ENCODE assay signal across 12 cellular contexts in the genomic region with DNA sequence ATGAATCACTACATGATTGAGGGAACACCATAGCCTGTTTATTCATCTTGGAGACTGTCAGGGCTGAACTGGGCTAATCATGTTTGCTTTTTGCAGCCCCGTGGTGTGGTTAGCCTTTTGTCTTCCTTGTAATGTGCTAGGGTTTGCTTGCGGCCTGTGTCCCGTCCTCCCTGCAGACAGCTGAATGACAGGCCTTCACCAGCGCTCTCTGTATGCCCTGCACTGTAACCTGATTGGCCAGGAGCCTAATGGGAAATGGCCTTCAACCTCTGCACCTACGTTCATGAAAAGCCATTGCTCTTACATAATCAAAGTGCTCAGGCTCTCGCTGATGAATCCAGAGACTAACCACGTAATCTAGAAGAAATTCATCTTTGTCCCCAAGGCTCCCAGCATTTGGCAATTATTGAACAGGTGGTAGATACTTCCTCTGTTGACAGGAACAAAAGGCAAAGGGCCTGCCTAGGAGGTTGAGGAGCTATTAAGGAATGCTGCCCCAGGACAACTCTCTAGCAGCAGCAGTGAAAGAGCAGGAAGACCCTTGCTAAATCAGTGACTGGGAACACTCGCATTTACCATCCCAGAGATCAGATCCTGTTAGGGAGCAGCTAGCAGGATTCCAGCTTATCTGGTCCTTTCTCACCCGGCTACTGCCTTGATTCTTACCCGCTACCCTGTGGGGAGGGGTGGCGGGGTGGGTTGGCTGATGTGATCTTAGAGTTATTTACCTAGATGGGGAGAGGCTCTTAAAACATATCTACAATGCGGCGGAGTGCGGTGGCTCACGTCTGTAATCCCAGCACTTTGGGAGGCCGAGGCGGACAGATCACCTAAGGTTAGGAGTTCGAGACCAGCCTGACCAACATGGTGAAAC. TPM values are rescaled to one million over a fixed set of nuclear protein-coding genes. Genes with fewer than 3 reads are reported as not detected.
A peak's percentile ranks its signal among the peaks of the same experiment; 100 is the strongest.
DNase-seq lines count a peak whose midpoint lies in the region; ATAC-seq and TF ChIP-seq lines count a peak whose summit lies in the region.
"Had no signal": no experiment of that assay in that cellular context is flagged by ENCODE, and none has a peak within 500 bp of the region (broad histone marks: within the 10 kb centered on the region; RNA-seq: fewer than 3 reads in every experiment).

No MANE protein-coding gene starts in this region.

- intact Hi-C loops in Right ventricle myocardium superior (cut with DNase I) (no loop called here), left cardiac atrium (cut with DNase I) (no loop called here)

- peaks cover 4% of the 10 kb centered on the region for H3K9me3 Mint-ChIP-seq in activated naive CD8-positive, alpha-beta T cell treated with anti-CD3 and anti-CD28 coated beads for 36 hours

- ATAC-seq in Right ventricle myocardium superior (ENCODE audit: poor library complexity), result peak; percentile 57
- ATAC-seq in left cardiac atrium, result no peak
- no peak for ATAC-seq in HG03196 (IDR thresholded peaks at IDR 0.05; ENCODE audit: unreplicated experiment)

- no peaks in the 10 kb centered on the region for H3K36me3 Mint-ChIP-seq in activated naive CD8-positive, alpha-beta T cell treated with anti-CD3 and anti-CD28 coated beads for 36 hours
- H3K36me3 Mint-ChIP-seq: activated naive CD4-positive, alpha-beta T cell treated with anti-CD3 and anti-CD28 coated beads, Interleukin-2, amount 10 ng/mL, durations not matched to agents 7 days and 5 days had no signal

- no peak overlapping the region for H3K9ac ChIP-seq in liver (ENCODE audit: low read depth in 1 of 2, low read length in 2 of 2)

- H3K4me3 Mint-ChIP-seq in activated naive CD8-positive, alpha-beta T cell treated with anti-CD3 and anti-CD28 coated beads for 36 hours, result no peak overlapping the region
- H3K4me3 Mint-ChIP-seq: activated naive CD4-positive, alpha-beta T cell treated with anti-CD3 and anti-CD28 coated beads, Interleukin-2, amount 10 ng/mL, durations not matched to agents 7 days and 5 days had no signal

- 61% methylated on average over 18 of the region's 18 CpGs for WGBS in liver

- no peaks in the 10 kb centered on the region for H3K27me3 Mint-ChIP-seq in activated naive CD8-positive, alpha-beta T cell treated with anti-CD3 and anti-CD28 coated beads for 36 hours
- H3K27me3 Mint-ChIP-seq: activated naive CD4-positive, alpha-beta T cell treated with anti-CD3 and anti-CD28 coated beads, Interleukin-2, amount 10 ng/mL, durations not matched to agents 7 days and 5 days had no signal

- no peak overlapping the region for H3K27ac ChIP-seq in liver (ENCODE audit: low read depth in 1 of 2, low read length in 2 of 2)
- H3K27ac ChIP-seq: skin epidermis had no signal

- no peaks in the 10 kb centered on the region for H3K4me1 Mint-ChIP-seq in activated naive CD8-positive, alpha-beta T cell treated with anti-CD3 and anti-CD28 coated beads for 36 hours
- H3K4me1 Mint-ChIP-seq: activated naive CD4-positive, alpha-beta T cell treated with anti-CD3 and anti-CD28 coated beads, Interleukin-2, amount 10 ng/mL, durations not matched to agents 7 days and 5 days had no signal

- DNase-seq in Right ventricle myocardium superior (no peak), left cardiac atrium (no peak), astrocyte of the hippocampus (ENCODE audit: low read depth, low spot score) (peak; percentile 38), mesenteric fat pad (ENCODE audit: low spot score) (no peak), cerebellar nuclear complex (lab: John Stamatoyannopoulos, UW) (no peak)
- no peak for DNase-seq in activated naive CD8-positive, alpha-beta T cell treated with anti-CD3 and anti-CD28 coated beads for 36 hours
- DNase-seq: activated naive CD4-positive, alpha-beta T cell treated with anti-CD3 and anti-CD28 coated beads, Interleukin-2, amount 10 ng/mL, durations not matched to agents 7 days and 5 days; Kasumi-1; T-helper 9 cell had no signal

- no peaks in the 10 kb centered on the region for H3K27me3 ChIP-seq in liver (ENCODE audit: control insufficient read depth in 4 of 4, insufficient read depth in 4 of 4, low read length in 3 of 4)

- peaks cover 2 to 11% (median 6%) of the 10 kb centered on the region in 4 donors for H3K4me1 ChIP-seq in liver (ENCODE audit: control insufficient read depth in 4 of 4, insufficient read depth in 4 of 4, low read length in 3 of 4)

- H3K27ac Mint-ChIP-seq in activated naive CD8-positive, alpha-beta T cell treated with anti-CD3 and anti-CD28 coated beads for 36 hours, result no peak overlapping the region
- H3K27ac Mint-ChIP-seq: activated naive CD4-positive, alpha-beta T cell treated with anti-CD3 and anti-CD28 coated beads, Interleukin-2, amount 10 ng/mL, durations not matched to agents 7 days and 5 days had no signal

- TF ChIP-seq CTCF in liver (IDR thresholded peaks at IDR 0.05; ENCODE audit: low read depth, low read length, missing input control), result no peak

- TF ChIP-seq RAD21 in liver (IDR thresholded peaks at IDR 0.05), result peak; percentile 67 to 71

- no peak overlapping the region for H3K4me3 ChIP-seq in liver (ENCODE audit: low read depth in 1 of 3, low read length in 3 of 3)
- H3K4me3 ChIP-seq: skin epidermis had no signal

- H3K9me3 ChIP-seq in liver (ENCODE audit: control insufficient read depth in 4 of 4, low read length in 3 of 4), result no peaks in the 10 kb centered on the region

- no peaks in the 10 kb centered on the region for H3K36me3 ChIP-seq in liver (ENCODE audit: control insufficient read depth in 4 of 4, insufficient read depth in 3 of 4, low read depth in 1 of 4, low read length in 3 of 4)

TF ChIP-seq in liver, 16 proteins besides CTCF, POLR2A, EP300 and RAD21 (continues in another document):
- peak; percentile 62 for TF ChIP-seq NR2F2 (IDR thresholded peaks at IDR 0.05)
- TF ChIP-seq SP1 (IDR thresholded peaks at IDR 0.05), result peak; percentile 91
- TF ChIP-seq, protein P1, sequence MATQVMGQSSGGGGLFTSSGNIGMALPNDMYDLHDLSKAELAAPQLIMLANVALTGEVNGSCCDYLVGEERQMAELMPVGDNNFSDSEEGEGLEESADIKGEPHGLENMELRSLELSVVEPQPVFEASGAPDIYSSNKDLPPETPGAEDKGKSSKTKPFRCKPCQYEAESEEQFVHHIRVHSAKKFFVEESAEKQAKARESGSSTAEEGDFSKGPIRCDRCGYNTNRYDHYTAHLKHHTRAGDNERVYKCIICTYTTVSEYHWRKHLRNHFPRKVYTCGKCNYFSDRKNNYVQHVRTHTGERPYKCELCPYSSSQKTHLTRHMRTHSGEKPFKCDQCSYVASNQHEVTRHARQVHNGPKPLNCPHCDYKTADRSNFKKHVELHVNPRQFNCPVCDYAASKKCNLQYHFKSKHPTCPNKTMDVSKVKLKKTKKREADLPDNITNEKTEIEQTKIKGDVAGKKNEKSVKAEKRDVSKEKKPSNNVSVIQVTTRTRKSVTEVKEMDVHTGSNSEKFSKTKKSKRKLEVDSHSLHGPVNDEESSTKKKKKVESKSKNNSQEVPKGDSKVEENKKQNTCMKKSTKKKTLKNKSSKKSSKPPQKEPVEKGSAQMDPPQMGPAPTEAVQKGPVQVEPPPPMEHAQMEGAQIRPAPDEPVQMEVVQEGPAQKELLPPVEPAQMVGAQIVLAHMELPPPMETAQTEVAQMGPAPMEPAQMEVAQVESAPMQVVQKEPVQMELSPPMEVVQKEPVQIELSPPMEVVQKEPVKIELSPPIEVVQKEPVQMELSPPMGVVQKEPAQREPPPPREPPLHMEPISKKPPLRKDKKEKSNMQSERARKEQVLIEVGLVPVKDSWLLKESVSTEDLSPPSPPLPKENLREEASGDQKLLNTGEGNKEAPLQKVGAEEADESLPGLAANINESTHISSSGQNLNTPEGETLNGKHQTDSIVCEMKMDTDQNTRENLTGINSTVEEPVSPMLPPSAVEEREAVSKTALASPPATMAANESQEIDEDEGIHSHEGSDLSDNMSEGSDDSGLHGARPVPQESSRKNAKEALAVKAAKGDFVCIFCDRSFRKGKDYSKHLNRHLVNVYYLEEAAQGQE (IDR thresholded peaks at IDR 0.05), result peak; percentile 29
- TF ChIP-seq YY1 (IDR thresholded peaks at IDR 0.05), result peak; percentile 93
- peak in 1 of 2 donors; percentile 71 for TF ChIP-seq GABPA (IDR thresholded peaks at IDR 0.05 in 1 of 2, conservative IDR thresholded peaks at IDR 0.05 in 1 of 2)
- peak; percentile 92 to 97 for TF ChIP-seq RXRA (IDR thresholded peaks at IDR 0.05)
- no peak for TF ChIP-seq TAF1 (conservative IDR thresholded peaks at IDR 0.05)
- peak in 1 of 2 donors; percentile 71 for TF ChIP-seq EGR1 (IDR thresholded peaks at IDR 0.05; ENCODE audit: low read depth in 2 of 2)
- TF ChIP-seq, protein P2, sequence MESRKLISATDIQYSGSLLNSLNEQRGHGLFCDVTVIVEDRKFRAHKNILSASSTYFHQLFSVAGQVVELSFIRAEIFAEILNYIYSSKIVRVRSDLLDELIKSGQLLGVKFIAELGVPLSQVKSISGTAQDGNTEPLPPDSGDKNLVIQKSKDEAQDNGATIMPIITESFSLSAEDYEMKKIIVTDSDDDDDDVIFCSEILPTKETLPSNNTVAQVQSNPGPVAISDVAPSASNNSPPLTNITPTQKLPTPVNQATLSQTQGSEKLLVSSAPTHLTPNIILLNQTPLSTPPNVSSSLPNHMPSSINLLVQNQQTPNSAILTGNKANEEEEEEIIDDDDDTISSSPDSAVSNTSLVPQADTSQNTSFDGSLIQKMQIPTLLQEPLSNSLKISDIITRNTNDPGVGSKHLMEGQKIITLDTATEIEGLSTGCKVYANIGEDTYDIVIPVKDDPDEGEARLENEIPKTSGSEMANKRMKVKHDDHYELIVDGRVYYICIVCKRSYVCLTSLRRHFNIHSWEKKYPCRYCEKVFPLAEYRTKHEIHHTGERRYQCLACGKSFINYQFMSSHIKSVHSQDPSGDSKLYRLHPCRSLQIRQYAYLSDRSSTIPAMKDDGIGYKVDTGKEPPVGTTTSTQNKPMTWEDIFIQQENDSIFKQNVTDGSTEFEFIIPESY (IDR thresholded peaks at IDR 0.05), result peak; percentile 32
- TF ChIP-seq, protein P3, sequence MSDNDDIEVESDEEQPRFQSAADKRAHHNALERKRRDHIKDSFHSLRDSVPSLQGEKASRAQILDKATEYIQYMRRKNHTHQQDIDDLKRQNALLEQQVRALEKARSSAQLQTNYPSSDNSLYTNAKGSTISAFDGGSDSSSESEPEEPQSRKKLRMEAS (IDR thresholded peaks at IDR 0.05), result peak; percentile 46
- no peak for TF ChIP-seq FOXA1 (IDR thresholded peaks at IDR 0.05)
- TF ChIP-seq JUND (IDR thresholded peaks at IDR 0.05), result peak; percentile 48 to 83
- TF ChIP-seq, protein P4, sequence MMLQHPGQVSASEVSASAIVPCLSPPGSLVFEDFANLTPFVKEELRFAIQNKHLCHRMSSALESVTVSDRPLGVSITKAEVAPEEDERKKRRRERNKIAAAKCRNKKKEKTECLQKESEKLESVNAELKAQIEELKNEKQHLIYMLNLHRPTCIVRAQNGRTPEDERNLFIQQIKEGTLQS (IDR thresholded peaks at IDR 0.05), result no peak
- TF ChIP-seq FOXA2 (IDR thresholded peaks at IDR 0.05), result peak; percentile 19
- peak; percentile 86 to 95 for TF ChIP-seq HNF4A (conservative IDR thresholded peaks at IDR 0.05)

RNA-seq across cellular contexts. Expression of a gene that starts 42.3 kb away (rescaled TPM):
- total RNA-seq in Right ventricle myocardium superior (48.0 TPM), left cardiac atrium (10 to 100 TPM; 66.0 to 67.8 TPM), liver (10 to 100 TPM; 44.4 to 48.0 TPM), mesenteric fat pad (50.3 TPM)
- 10 to 100 TPM in 1 of 2 donors, 1 to 10 TPM in 1; 10.0 to 15.6 TPM for polyA plus RNA-seq in liver
- total RNA-seq in activated naive CD8-positive, alpha-beta T cell treated with anti-CD3 and anti-CD28 coated beads for 36 hours, result under 1 TPM in 1 of 2 experiments, not detected in 1; 0.02 TPM

Comparison
In these comparisons a context has a peak if more than half of its experiments do, and no peak if none do; other contexts are left out.
1. RNA of a gene that starts 42.3 kb away (total RNA-seq): 66.0 to 67.8 TPM in left cardiac atrium, 50.3 TPM in mesenteric fat pad (single experiment), 44.4 to 48.0 TPM in liver and 48.0 TPM in Right ventricle myocardium superior (single experiment); 0.02 TPM in activated naive CD8-positive, alpha-beta T cell treated with anti-CD3 and anti-CD28 coated beads for 36 hours; every median in the first group is over 10 times any median in the second.